ENCODE assay signal across 17 cellular contexts in genomic region chr2:239880396-239880795, GRCh38.
"Had no signal": no experiment of that assay in that cellular context is flagged by ENCODE, and none has a peak within 500 bp of the region (broad histone marks: within the 10 kb centered on the region; RNA-seq: fewer than 3 reads in every experiment).

No MANE protein-coding gene starts in this region.

- H3K27ac Mint-ChIP-seq: activated naive CD4-positive, alpha-beta T cell treated with anti-CD3 and anti-CD28 coated beads, Interleukin-2, amount 10 ng/mL, durations not matched to agents 7 days and 5 days had no signal

- H3K27me3 ChIP-seq: ascending aorta, pancreas had no signal

- H3K27ac ChIP-seq: pancreas had no signal

- H3K36me3 ChIP-seq: ascending aorta, pancreas had no signal

- ATAC-seq: activated CD4-positive, CD25-positive, alpha-beta regulatory T cell treated with anti-CD3 and anti-CD28 coated beads, Interleukin-2, amount 50 U/mL, for 24 hours; esophagus mucosa; naive thymus-derived CD8-positive, alpha-beta T cell; pancreas had no signal

- DNase-seq: activated CD4-positive, alpha-beta T cell treated with anti-CD3 and anti-CD28 coated beads, Interleukin-2, amount 10 ng/mL, durations not matched to agents 7 days and 5 days; activated naive CD4-positive, alpha-beta T cell treated with anti-CD3 and anti-CD28 coated beads, Interleukin-2, amount 10 ng/mL, durations not matched to agents 7 days and 5 days; cortex of kidney; effector CD8-positive, alpha-beta T cell; immature natural killer cell; mesenchymal stem cell; naive thymus-derived CD8-positive, alpha-beta T cell; pancreas; stimulated activated CD4-positive, alpha-beta T cell treated with anti-CD3 and anti-CD28 coated beads, Interleukin-12 subunit alpha, Interleukin-12 subunit beta, amount 100 ng/mL, for 4 hours; stimulated activated CD4-positive, alpha-beta T cell treated with anti-CD3 and anti-CD28 coated beads, Interleukin-1b, Interleukin-23, amount 100 ng/mL, for 48 hours; stimulated activated CD8-positive, alpha-beta memory T cell treated with anti-CD3 and anti-CD28 coated beads, Interleukin-4, amount 100 ng/mL, for 48 hours; stimulated activated naive CD4-positive, alpha-beta T cell; trophoblast cell had no signal

- H3K4me3 ChIP-seq: ascending aorta, pancreas had no signal

- H3K4me3 Mint-ChIP-seq: activated CD4-positive, alpha-beta T cell treated with anti-CD3 and anti-CD28 coated beads, Interleukin-2, amount 10 ng/mL, durations not matched to agents 7 days and 5 days; activated naive CD4-positive, alpha-beta T cell treated with anti-CD3 and anti-CD28 coated beads, Interleukin-2, amount 10 ng/mL, durations not matched to agents 7 days and 5 days; central memory CD8-positive, alpha-beta T cell; immature natural killer cell; naive thymus-derived CD8-positive, alpha-beta T cell had no signal

- H3K4me1 ChIP-seq: pancreas had no signal
